Comparison of ENCODE assay signal across 32 cellular contexts in genomic region chr19:42335374-42335936, GRCh38. TPM values are rescaled to one million over a fixed set of nuclear protein-coding genes. Genes with fewer than 3 reads are reported as not detected.
"Had no signal": no experiment of that assay in that cellular context is flagged by ENCODE, and none has a peak within 500 bp of the region (broad histone marks: within the 10 kb centered on the region; RNA-seq: fewer than 3 reads in every experiment).

No MANE protein-coding gene starts in this region.

- DNase-seq: effector memory CD4-positive, alpha-beta T cell; hippocampal formation; left colon; left ventricle myocardium superior; mesenchymal stem cell; midbrain; occipital lobe; psoas muscle; retina; right lobe of liver; spleen; stimulated activated CD4-positive, alpha-beta T cell treated with anti-CD3 and anti-CD28 coated beads, Interleukin-15, amount 100 ng/mL, for 24 hours; stimulated activated CD4-positive, alpha-beta T cell treated with anti-CD3 and anti-CD28 coated beads, Interleukin-1b, Interleukin-23, amount 100 ng/mL, for 48 hours; stimulated activated CD4-positive, alpha-beta T cell treated with anti-CD3 and anti-CD28 coated beads, Interleukin-4, amount 100 ng/mL, for 24 hours; stimulated activated naive CD8-positive, alpha-beta T cell treated with anti-CD3 and anti-CD28 coated beads, Interleukin-15, amount 100 ng/mL, for 72 hours; testis; upper lobe of right lung had no signal

- H3K36me3 ChIP-seq: neural progenitor cell, right lobe of liver had no signal

- FAIRE-seq: endometrium, frontal cortex had no signal

- H3K9ac ChIP-seq: parathyroid adenoma had no signal

- H3K4me1 ChIP-seq: neural progenitor cell, parathyroid adenoma, psoas muscle, right lobe of liver, upper lobe of right lung, vagina had no signal

- H3K9me3 ChIP-seq: heart left ventricle, psoas muscle, right lobe of liver, spleen, testis, tibial nerve, upper lobe of right lung, vagina had no signal

- H3K79me2 ChIP-seq: parathyroid adenoma had no signal

- ATAC-seq: esophagus mucosa; heart left ventricle; left colon; left ventricle myocardium superior; psoas muscle; right lobe of liver; stimulated activated memory B cell treated with anti-CD40 and anti-IgM and Interleukin-4, amounts not matched to agents 10 μg/mL and 1 μg/mL and 100 μg/mL, for 72 hours; stimulated activated naive CD8-positive, alpha-beta T cell treated with anti-CD3 and anti-CD28 coated beads, Interleukin-15, amount 100 ng/mL, for 72 hours; upper lobe of right lung had no signal

- H2AFZ ChIP-seq: neural progenitor cell, parathyroid adenoma had no signal

- H3K4me3 ChIP-seq: heart left ventricle, lung, neural progenitor cell, psoas muscle, right lobe of liver, spleen, testis, tibial nerve, upper lobe of right lung, vagina had no signal

- H3K4me2 ChIP-seq: neural progenitor cell had no signal

- H3K27ac ChIP-seq: heart left ventricle, neural progenitor cell, parathyroid adenoma, psoas muscle, right lobe of liver, spleen, testis, upper lobe of right lung, vagina had no signal

- H3K27me3 ChIP-seq: heart left ventricle, neural progenitor cell, right lobe of liver, spleen, testis, tibial nerve, upper lobe of right lung, vagina had no signal

RNA-seq across cellular contexts. Expression of gene TMEM145, which starts 22.3 kb away (rescaled TPM):
- total RNA-seq: glomerular endothelial cell, subcutaneous adipose tissue, vagina had no signal

RNA-seq across cellular contexts. Expression of gene PRR19, which starts 33.5 kb away (rescaled TPM):
- total RNA-seq: left ventricle myocardium superior, vagina had no signal

RNA-seq across cellular contexts. Expression of gene CNFN, which starts 54.6 kb away (rescaled TPM):
- total RNA-seq: fibroblast of lung; frontal cortex; glomerular endothelial cell; kidney epithelial cell; natural killer cell treated with Interleukin-12 subunit alpha and Interleukin-12 subunit beta and Interleukin-15 and Interleukin-18, amount 100 ng/mL, for 72 hours; occipital lobe; psoas muscle; right lobe of liver had no signal
- polyA plus RNA-seq: fibroblast of lung had no signal
